In genomic region chr2:202378001-202378400, GRCh38 we compare ENCODE assay signal across 8 cellular contexts. TPM values are rescaled to one million over a fixed set of nuclear protein-coding genes. Genes with fewer than 3 reads are reported as not detected.
DNase-seq lines count a peak whose midpoint lies in the region; ATAC-seq, FAIRE-seq and TF ChIP-seq lines count a peak whose summit lies in the region.

No MANE protein-coding gene starts in this region.

- no peak for TF ChIP-seq RAD21 in HepG2 (CRISPR knock-in tag; IDR thresholded peaks at IDR 0.05)

- TF ChIP-seq CTCF in HepG2 (CRISPR knock-in tag; IDR thresholded peaks at IDR 0.05): no peak
- TF ChIP-seq CTCF in transverse colon (IDR thresholded peaks at IDR 0.05): no peak

- H3K9ac ChIP-seq in adipocyte (ENCODE audit: low read length): peak overlapping the region; percentile 97
- H3K9ac ChIP-seq in HepG2 (ENCODE audit: insufficient read depth, low read depth, low read length): peak overlapping the region; percentile 82

- ATAC-seq in activated T-cell treated with anti-CD3 and anti-CD28 coated beads, Interleukin-2, amount 50 U/mL, for 72 hours (replicated peaks in 1 of 2): no peak
- ATAC-seq in HepG2 (no peak), GM19324 (IDR thresholded peaks at IDR 0.05; ENCODE audit: low FRiP score, unreplicated experiment) (no peak)

- peaks cover 50% of the 10 kb centered on the region for H3K4me1 Mint-ChIP-seq in activated T-cell treated with anti-CD3 and anti-CD28 coated beads, Interleukin-2, amount 50 U/mL, for 72 hours (ENCODE audit: low read depth)

- POLR2A ChIA-PET in HepG2 (lab: Yijun Ruan, JAX): no interaction called here

- peaks cover 36% of the 10 kb centered on the region for H3K4me1 ChIP-seq in adipocyte (ENCODE audit: control insufficient read depth, insufficient read depth, low read length)
- H3K4me1 ChIP-seq in HepG2 (ENCODE audit: insufficient read depth, low read length): peaks cover 54% of the 10 kb centered on the region
- H3K4me1 ChIP-seq in transverse colon: peaks cover 3 to 47% (median 19%) of the 10 kb centered on the region in 4 donors

- H3K36me3 ChIP-seq in adipocyte (ENCODE audit: control insufficient read depth, insufficient read depth, low read length, severe bottlenecking): no peaks in the 10 kb centered on the region
- H3K36me3 ChIP-seq in HepG2 (replicated peaks in 1 of 2; ENCODE audit: control insufficient read depth in 1 of 2, insufficient read depth in 2 of 2, low read length in 2 of 2): no peaks in the 10 kb centered on the region
- H3K36me3 ChIP-seq in transverse colon: no peaks in the 10 kb centered on the region

- peaks cover 4 to 5% of the 10 kb centered on the region in 2 donors for H3K36me3 Mint-ChIP-seq in activated T-cell treated with anti-CD3 and anti-CD28 coated beads, Interleukin-2, amount 50 U/mL, for 72 hours (ENCODE audit: insufficient read depth in 2 of 2)

- no peaks in the 10 kb centered on the region for H3K9me3 ChIP-seq in adipocyte (ENCODE audit: control insufficient read depth, low read length)
- H3K9me3 ChIP-seq in HepG2 (ENCODE audit: low read length): no peaks in the 10 kb centered on the region
- no peaks in the 10 kb centered on the region for H3K9me3 ChIP-seq in transverse colon

- TF ChIP-seq EP300 in HepG2 (IDR thresholded peaks at IDR 0.05; ENCODE audit: low read depth in 2 of 2, low read length in 2 of 2) (no peak), HepG2 (CRISPR knock-in tag; IDR thresholded peaks at IDR 0.05; ENCODE audit: borderline replicate concordance) (no peak), transverse colon (IDR thresholded peaks at IDR 0.05; ENCODE audit: low read depth) (no peak)

- no peak overlapping the region for H2AFZ ChIP-seq in HepG2 (ENCODE audit: low read length)

- H3K9me3 Mint-ChIP-seq in activated T-cell treated with anti-CD3 and anti-CD28 coated beads, Interleukin-2, amount 50 U/mL, for 72 hours: no peaks in the 10 kb centered on the region

- H3K27me3 ChIP-seq in adipocyte (replicated peaks; ENCODE audit: control insufficient read depth, insufficient read depth, low read length) (no peaks in the 10 kb centered on the region), HepG2 (ENCODE audit: control insufficient read depth in 1 of 2, insufficient read depth in 2 of 2, low read length in 2 of 2) (no peaks in the 10 kb centered on the region; a peak in 2 of 5 replicates), transverse colon (no peaks in the 10 kb centered on the region)

- H3K79me2 ChIP-seq in HepG2 (ENCODE audit: insufficient read depth, low read length): peaks cover 65% of the 10 kb centered on the region

- intact Hi-C loops in HepG2 (cut with micrococcal nuclease; ENCODE audit: unreplicated experiment): loop anchor here (5.0 kb wide), 2 partner anchors 71 to 101 kb away; no protein-coding TSS in a partner anchor
- intact Hi-C loops in transverse colon (cut with DNase I; ENCODE audit: low total_unique reads): loop anchor here (5.0 kb wide), 1 partner anchor 111 kb away; the partner anchor contains the start of gene NOP58

- BruUV-seq in HepG2 (replicated peaks; lab: Mats Ljungman, UMichigan): no TSS peak

- no peak for DNase-seq in activated T-cell treated with anti-CD3 and anti-CD28 coated beads, Interleukin-2, amount 50 U/mL, for 72 hours
- no peak for DNase-seq in activated T-cell treated with anti-CD3 and anti-CD28 coated beads, Interleukin-2, amount 50 U/mL, for 48 hours
- DNase-seq in adipocyte (ENCODE audit: low read depth) (peak; percentile 50), HepG2 (ENCODE audit: low spot score) (no peak), transverse colon (no peak), GDM1 (lab: John Stamatoyannopoulos, UW) (no peak)
- no peak for DNase-seq in stimulated activated CD4-positive, alpha-beta T cell treated with anti-CD3 and anti-CD28 coated beads, Interleukin-4, amount 100 ng/mL, for 24 hours

- peak overlapping the region; percentile 80 for H3K4me2 ChIP-seq in HepG2 (ENCODE audit: low read depth, low read length)

- peak overlapping the region; percentile 85 for H3K27ac ChIP-seq in HepG2 (ENCODE audit: extremely low read length, insufficient read depth, low read length)
- H3K27ac ChIP-seq in transverse colon: peak overlapping the region; percentile 95 to 99 (median 96)

- no peak for FAIRE-seq in HepG2 (lab: Jason Lieb, UNC)

- in situ Hi-C loops in HepG2 (cut with HindIII; ENCODE audit: extremely low pct_ligation_motif_present, low pct_unique_long_range_greater_than_20kb): no loop called here
- in situ Hi-C loops in transverse colon (cut with MboI; ENCODE audit: low pct_ligation_motif_present in 1 of 4, low pct_unique_long_range_greater_than_20kb in 1 of 4, low sequenced_read_pairs in 3 of 4): no loop called here

- WGBS in HepG2 (ENCODE audit: low lambda C conversion rate): 3% methylated on average over 4 of the region's 4 CpGs
- WGBS in transverse colon (ENCODE audit: low coverage in 1 of 2), 2 donors: 6 to 7% methylated on average over 3 to 4 of the region's 4 CpGs

- no peaks in the 10 kb centered on the region for H3K27me3 Mint-ChIP-seq in activated T-cell treated with anti-CD3 and anti-CD28 coated beads, Interleukin-2, amount 50 U/mL, for 72 hours (ENCODE audit: low read depth)

- peaks cover 19% of the 10 kb centered on the region for H4K20me1 ChIP-seq in HepG2 (ENCODE audit: insufficient read depth, low read length)

- H3K4me3 ChIP-seq in adipocyte (ENCODE audit: low read length) (peak overlapping the region; percentile 98), HepG2 (replicated peaks in 1 of 3; ENCODE audit: insufficient read depth in 1 of 3, low read depth in 2 of 3, low read length in 3 of 3) (peak overlapping the region; percentile 88 to 99 (median 95)), transverse colon (peak overlapping the region; percentile 78 to 84 (median 80))

- peak overlapping the region; percentile 33 for H3K27ac Mint-ChIP-seq in activated T-cell treated with anti-CD3 and anti-CD28 coated beads, Interleukin-2, amount 50 U/mL, for 72 hours

- TF ChIP-seq POLR2A in HepG2 (IDR thresholded peaks at IDR 0.05; ENCODE audit: insufficient read depth in 1 of 2, low read depth in 2 of 2, low read length in 2 of 2) (no peak), transverse colon (IDR thresholded peaks at IDR 0.05) (no peak)

- CTCF ChIA-PET in HepG2 (lab: Yijun Ruan, JAX; ENCODE audit: low intra/inter-chr PET ratio, low total read pairs): no interaction called here

- peak overlapping the region; percentile 98 to 99 for H3K4me3 Mint-ChIP-seq in activated T-cell treated with anti-CD3 and anti-CD28 coated beads, Interleukin-2, amount 50 U/mL, for 72 hours

TF ChIP-seq in HepG2, 621 proteins besides CTCF, POLR2A, EP300 and RAD21:
- no peak for TF ChIP-seq PAF1 (CRISPR knock-in tag; IDR thresholded peaks at IDR 0.05)
- TF ChIP-seq, protein P1, sequence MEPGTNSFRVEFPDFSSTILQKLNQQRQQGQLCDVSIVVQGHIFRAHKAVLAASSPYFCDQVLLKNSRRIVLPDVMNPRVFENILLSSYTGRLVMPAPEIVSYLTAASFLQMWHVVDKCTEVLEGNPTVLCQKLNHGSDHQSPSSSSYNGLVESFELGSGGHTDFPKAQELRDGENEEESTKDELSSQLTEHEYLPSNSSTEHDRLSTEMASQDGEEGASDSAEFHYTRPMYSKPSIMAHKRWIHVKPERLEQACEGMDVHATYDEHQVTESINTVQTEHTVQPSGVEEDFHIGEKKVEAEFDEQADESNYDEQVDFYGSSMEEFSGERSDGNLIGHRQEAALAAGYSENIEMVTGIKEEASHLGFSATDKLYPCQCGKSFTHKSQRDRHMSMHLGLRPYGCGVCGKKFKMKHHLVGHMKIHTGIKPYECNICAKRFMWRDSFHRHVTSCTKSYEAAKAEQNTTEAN (CRISPR knock-in tag; conservative IDR thresholded peaks at IDR 0.05): 0 out of 2 replicates have a peak, but pooled peaks have one; percentile 31
- TF ChIP-seq RFX3 (CRISPR knock-in tag; IDR thresholded peaks at IDR 0.05): 0 out of 2 replicates have a peak, but pooled peaks have one; percentile 27
TF ChIP-seq in HepG2: peak in this region for 2.

RNA-seq across cellular contexts. Expression of gene BMPR2, which starts 1.9 kb away (rescaled TPM):
- 1 to 10 TPM; 9.7 to 9.9 TPM for total RNA-seq in activated T-cell treated with anti-CD3 and anti-CD28 coated beads, Interleukin-2, amount 50 U/mL, for 72 hours
- total RNA-seq in HepG2 (2016; rRNA removed; fragmentation: Illumina TruSeq; extraction: Trizol) (5.5 and 7.4 TPM in 2 replicates), transverse colon (10 to 100 TPM; 16.5 to 40.5 (median 26.5) TPM)
- 13.2 and 14.1 TPM in 2 replicates for total RNA-seq in HepG2 (2016; cell fraction: cytosol; rRNA removed; fragmentation: Illumina TruSeq; extraction: Trizol; ENCODE audit: low read depth)
- total RNA-seq in HepG2 (2016; cell fraction: insoluble cytoplasmic fraction; rRNA removed; fragmentation: Illumina TruSeq; extraction: Trizol): 5.4 and 6.0 TPM in 2 replicates
- total RNA-seq in HepG2 (2016; cell fraction: membrane; rRNA removed; fragmentation: Illumina TruSeq; extraction: Trizol): 5.9 and 6.9 TPM in 2 replicates
- total RNA-seq in HepG2 (2016; cell fraction: nucleus; rRNA removed; fragmentation: Illumina TruSeq; extraction: Trizol): 8.1 and 8.5 TPM in 2 replicates
- 9.9 and 10.3 TPM in 2 replicates for polyA plus RNA-seq in HepG2 (2011; rRNA removed)
- 5.9 and 9.5 TPM in 2 replicates for polyA plus RNA-seq in HepG2 (2011; cell fraction: cytosol; rRNA removed)
- 4.3 and 4.8 TPM in 2 replicates for polyA plus RNA-seq in HepG2 (2011; cell fraction: nucleus; rRNA removed)
- 7.1 and 8.8 TPM in 2 replicates for polyA plus RNA-seq in HepG2 (2012)
- polyA plus RNA-seq in HepG2 (2016; cell fraction: cytosol; fragmentation: Illumina TruSeq; extraction: Trizol; ENCODE audit: low read depth): 0.36 and 0.44 TPM in 2 replicates
- polyA plus RNA-seq in HepG2 (2016; cell fraction: insoluble cytoplasmic fraction; fragmentation: Illumina TruSeq; extraction: Trizol; ENCODE audit: low read depth): 8.8 and 9.2 TPM in 2 replicates
- polyA plus RNA-seq in HepG2 (2016; cell fraction: membrane; fragmentation: Illumina TruSeq; extraction: Trizol; ENCODE audit: low read depth): 2.0 and 2.2 TPM in 2 replicates
- 10.9 and 11.7 TPM in 2 replicates for polyA plus RNA-seq in HepG2 (2016; cell fraction: nucleus; fragmentation: Illumina TruSeq; extraction: Trizol; ENCODE audit: insufficient read depth, low read depth)
- 15.2 and 16.0 TPM in 2 replicates for polyA minus RNA-seq in HepG2 (2011; rRNA and poly(A)+ RNA removed; ENCODE audit: low replicate concordance)
- polyA minus RNA-seq in HepG2 (2011; cell fraction: cytosol; rRNA and poly(A)+ RNA removed): 21.4 and 27.0 TPM in 2 replicates
- 16.5 and 23.7 TPM in 2 replicates for polyA minus RNA-seq in HepG2 (2011; cell fraction: nucleus; rRNA and poly(A)+ RNA removed)
